Comparison of ENCODE assay signal across 8 cellular contexts in the genomic region with DNA sequence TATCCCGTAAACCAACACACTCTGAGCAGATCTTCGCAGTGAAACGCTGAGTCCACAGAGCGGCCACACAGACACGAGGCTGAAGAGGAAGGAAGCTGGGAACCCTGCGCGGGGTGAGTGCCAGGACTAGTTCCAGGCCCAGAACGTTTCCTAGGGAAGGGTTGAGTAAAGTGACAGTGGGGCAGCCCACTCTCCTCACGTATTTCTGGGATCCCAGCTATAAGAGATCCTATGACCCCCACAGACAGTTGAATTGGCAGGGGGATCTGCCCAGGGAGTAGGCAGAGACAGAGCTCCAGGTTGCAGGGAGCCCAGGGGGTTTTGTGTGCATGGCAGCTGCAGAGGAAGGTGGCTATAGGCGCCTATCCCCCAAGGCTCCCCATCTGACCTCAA. TPM values are rescaled to one million over a fixed set of nuclear protein-coding genes. Genes with fewer than 3 reads are reported as not detected.
DNase-seq lines count a peak whose midpoint lies in the region; ATAC-seq, FAIRE-seq and TF ChIP-seq lines count a peak whose summit lies in the region.

No MANE protein-coding gene starts in this region.

- TF ChIP-seq RAD21 in IMR-90 (IDR thresholded peaks at IDR 0.05; ENCODE audit: low read length), result no peak

- DNase-seq in G401 (ENCODE audit: low spot score) (peak; percentile 79), IMR-90 (peak; percentile 7), cardiac septum (ENCODE audit: low spot score) (peak; percentile 84), osteoblast (ENCODE audit: insufficient read length, low spot score, missing footprints) (no peak), HTR-8/SVneo (ENCODE audit: insufficient read length, low spot score) (no peak), NAMALWA (ENCODE audit: low spot score) (no peak)

- H3K9me1 ChIP-seq in IMR-90 (ENCODE audit: insufficient read depth, low read length), result peaks cover 4% of the 10 kb centered on the region; the same call in 1 of the 2 replicates

- peaks cover 0 to 6% of the 10 kb centered on the region in 2 experiments; a peak in 1 of 4 replicates for H3K79me1 ChIP-seq in IMR-90 (ENCODE audit: low read depth in 1 of 2, low read length in 2 of 2)

- FAIRE-seq in HTR-8/SVneo (lab: Jason Lieb, UNC), result no peak

- in situ Hi-C loops in G401 (cut with HindIII; ENCODE audit: low sequenced_read_pairs), result no loop called here
- in situ Hi-C loops in IMR-90 (cut with MboI; ENCODE audit: low sequenced_read_pairs), result loop anchor here (10.0 kb wide), 1 partner anchor 175 kb away; no protein-coding TSS in a partner anchor

- no peak overlapping the region for H3K18ac ChIP-seq in IMR-90 (ENCODE audit: low read depth, low read length)

- TF ChIP-seq POLR2A in IMR-90 (IDR thresholded peaks at IDR 0.05; ENCODE audit: low read depth, low read length), result no peak

- H3K4ac ChIP-seq in IMR-90 (ENCODE audit: low read depth, low read length), result peak overlapping the region; percentile 85

- CTCF ChIA-PET in IMR-90 (lab: Yijun Ruan, JAX), result interaction anchor here (0.5 to 3.3 kb wide), 10 partner anchors 10 to 214 kb away, joined by 3 to 22 read pairs (median 4); a partner anchor contains a TSS

- H3K36me3 ChIP-seq in IMR-90 (ENCODE audit: control insufficient read depth, insufficient read depth, low read length), result no peaks in the 10 kb centered on the region
- no peaks in the 10 kb centered on the region for H3K36me3 ChIP-seq in osteoblast (ENCODE audit: insufficient read depth, low read length)

- H3K4me3 ChIP-seq in IMR-90 (ENCODE audit: insufficient read depth, low read depth, low read length) (peak overlapping the region; percentile 47), osteoblast (ENCODE audit: insufficient read depth, low read length) (peak overlapping the region; percentile 81)

- TF ChIP-seq CTCF in IMR-90 (conservative IDR thresholded peaks at IDR 0.05; ENCODE audit: low read depth, low read length), result no peak
- no peak for TF ChIP-seq CTCF in osteoblast (IDR thresholded peaks at IDR 0.05; ENCODE audit: extremely low read depth, low read depth, low read length)

- H3K9me3 ChIP-seq in IMR-90 (ENCODE audit: control insufficient read depth, insufficient read depth, low read length), result no peaks in the 10 kb centered on the region
- no peaks in the 10 kb centered on the region for H3K9me3 ChIP-seq in osteoblast (ENCODE audit: low read depth, low read length)

- peak overlapping the region; percentile 56 for H4K5ac ChIP-seq in IMR-90 (ENCODE audit: low read depth, low read length)

- H3K79me2 ChIP-seq in osteoblast (ENCODE audit: insufficient read depth, low read length), result no peaks in the 10 kb centered on the region

- H2BK20ac ChIP-seq in IMR-90 (ENCODE audit: low read depth, low read length), result no peak overlapping the region

- H3K4me2 ChIP-seq in IMR-90 (ENCODE audit: low read depth, low read length) (peak overlapping the region; percentile 75), osteoblast (ENCODE audit: insufficient read depth, low read length) (peak overlapping the region; percentile 80)

- intact Hi-C loops in IMR-90 (cut with micrococcal nuclease) (loop anchor here (1.0 to 5.0 kb wide), 3 partner anchors 48 to 215 kb away; no protein-coding TSS in a partner anchor), cardiac septum (cut with DNase I) (loop anchor here (2.0 to 10.0 kb wide), 3 partner anchors 51 to 215 kb away; a partner anchor contains a TSS)

- no peaks in the 10 kb centered on the region for H3K27me3 Mint-ChIP-seq in activated naive CD8-positive, alpha-beta T cell

- H3K4me3 Mint-ChIP-seq in activated naive CD8-positive, alpha-beta T cell, result peak overlapping the region; percentile 90

- peak; percentile 27 for ATAC-seq in GM21447 (IDR thresholded peaks at IDR 0.05; ENCODE audit: unreplicated experiment)
- ATAC-seq in IMR-90 (ENCODE audit: low read depth), result peak; percentile 25

- H3K27ac ChIP-seq in IMR-90 (ENCODE audit: insufficient read depth, low read length) (peak overlapping the region; percentile 37), osteoblast (ENCODE audit: low read depth, low read length) (peak overlapping the region; percentile 73)

- H3K4me1 ChIP-seq in IMR-90 (ENCODE audit: control insufficient read depth, insufficient read depth, low read length) (peaks cover 9% of the 10 kb centered on the region; the same call in 1 of the 2 replicates), osteoblast (ENCODE audit: insufficient read depth, low read length) (peaks cover 21% of the 10 kb centered on the region)

- no peak overlapping the region for H2BK15ac ChIP-seq in IMR-90 (ENCODE audit: low read depth, low read length)

- no peaks in the 10 kb centered on the region for H3K36me3 Mint-ChIP-seq in activated naive CD8-positive, alpha-beta T cell

- H3K27me3 ChIP-seq in IMR-90 (ENCODE audit: control insufficient read depth, insufficient read depth, low read length), result no peaks in the 10 kb centered on the region
- no peaks in the 10 kb centered on the region for H3K27me3 ChIP-seq in osteoblast (ENCODE audit: insufficient read depth, low read length)

- POLR2A ChIA-PET in IMR-90 (lab: Charles Lee; ENCODE audit: unreplicated experiment), result no interaction called here

- H2BK120ac ChIP-seq in IMR-90 (ENCODE audit: low read depth, low read length), result no peak overlapping the region

- H3K14ac ChIP-seq in IMR-90 (replicated peaks; ENCODE audit: low read depth, low read length), result peak overlapping the region; percentile 81; the same call in 1 of the 2 replicates

- H4K20me1 ChIP-seq in IMR-90 (ENCODE audit: insufficient read depth, low read length) (no peaks in the 10 kb centered on the region), osteoblast (ENCODE audit: insufficient read depth, low read length) (no peaks in the 10 kb centered on the region)

- H2AK9ac ChIP-seq in IMR-90 (replicated peaks; ENCODE audit: low read depth, low read length, poor library complexity), result peak overlapping the region; percentile 56

- H4K8ac ChIP-seq in IMR-90 (ENCODE audit: low read depth in 2 of 2, low read length in 2 of 2), result peak overlapping the region; percentile 18 to 96

- H2AFZ ChIP-seq in IMR-90 (replicated peaks; ENCODE audit: low read length, poor library complexity), result peak overlapping the region; percentile 96
- H2AFZ ChIP-seq in osteoblast (ENCODE audit: low read length), result peak overlapping the region; percentile 90

- H2AK5ac ChIP-seq in IMR-90 (ENCODE audit: low read depth, low read length), result no peak overlapping the region

- peak overlapping the region; percentile 40; the same call in 1 of the 2 replicates for H3K56ac ChIP-seq in IMR-90 (ENCODE audit: extremely low read depth, insufficient read depth, low read length)

- no CpG with 5 or more reads among the region's 10 CpGs for WGBS in IMR-90 (ENCODE audit: extremely low coverage in 2 of 2, insufficient read length in 1 of 2), 2 experiments

- peak overlapping the region; percentile 73 for H3K9ac ChIP-seq in IMR-90 (ENCODE audit: low read depth, low read length)

- H4K91ac ChIP-seq in IMR-90 (ENCODE audit: insufficient read depth, low read depth, low read length), result peak overlapping the region; percentile 74; the same call in 1 of the 2 replicates

- H2BK5ac ChIP-seq in IMR-90 (ENCODE audit: low read depth, low read length, poor library complexity, severe bottlenecking), result peak overlapping the region; percentile 49

- dilution Hi-C loops in IMR-90 (cut with HindIII; ENCODE audit: low sequenced_read_pairs, unreplicated experiment), result no loop called here

- peaks cover 17% of the 10 kb centered on the region for H3K4me1 Mint-ChIP-seq in activated naive CD8-positive, alpha-beta T cell (ENCODE audit: low read depth)

- no TSS peak for BruUV-seq in IMR-90 (replicated peaks; lab: Mats Ljungman, UMichigan)

- no peaks in the 10 kb centered on the region for H3K9me3 Mint-ChIP-seq in activated naive CD8-positive, alpha-beta T cell (ENCODE audit: low read depth)

- H3K23ac ChIP-seq in IMR-90 (ENCODE audit: low read depth, low read length), result peak overlapping the region; percentile 49

- peak overlapping the region; percentile 94 for H3K27ac Mint-ChIP-seq in activated naive CD8-positive, alpha-beta T cell

TF ChIP-seq in IMR-90, 13 proteins besides CTCF, POLR2A, EP300 and RAD21:
- TF ChIP-seq RCOR1 (IDR thresholded peaks at IDR 0.05; ENCODE audit: insufficient replicate concordance, low read length) (no peak), FOS (IDR thresholded peaks at IDR 0.05; ENCODE audit: low read depth, low read length) (no peak)
- TF ChIP-seq, protein P1, sequence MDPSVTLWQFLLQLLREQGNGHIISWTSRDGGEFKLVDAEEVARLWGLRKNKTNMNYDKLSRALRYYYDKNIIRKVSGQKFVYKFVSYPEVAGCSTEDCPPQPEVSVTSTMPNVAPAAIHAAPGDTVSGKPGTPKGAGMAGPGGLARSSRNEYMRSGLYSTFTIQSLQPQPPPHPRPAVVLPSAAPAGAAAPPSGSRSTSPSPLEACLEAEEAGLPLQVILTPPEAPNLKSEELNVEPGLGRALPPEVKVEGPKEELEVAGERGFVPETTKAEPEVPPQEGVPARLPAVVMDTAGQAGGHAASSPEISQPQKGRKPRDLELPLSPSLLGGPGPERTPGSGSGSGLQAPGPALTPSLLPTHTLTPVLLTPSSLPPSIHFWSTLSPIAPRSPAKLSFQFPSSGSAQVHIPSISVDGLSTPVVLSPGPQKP (IDR thresholded peaks at IDR 0.05; ENCODE audit: borderline replicate concordance, low read depth, low read length), result no peak

RNA-seq across cellular contexts. Expression of a gene that starts 51.1 kb away (rescaled TPM):
- total RNA-seq in G401 (2014; rRNA removed; shearing (Covaris generic)), result 20.8 and 31.3 TPM in 2 replicates
- total RNA-seq in IMR-90 (2012; rRNA removed) (41.9 and 60.4 TPM in 2 replicates), cardiac septum (18.0 TPM), osteoblast (35.8 and 37.4 TPM in 2 replicates)
- 16.0 and 16.7 TPM in 2 replicates for polyA plus RNA-seq in IMR-90 (2012; rRNA removed)
- 2.1 and 5.9 TPM in 2 replicates for polyA plus RNA-seq in IMR-90 (2012; cell fraction: cytosol; rRNA removed)
- polyA plus RNA-seq in IMR-90 (2012; cell fraction: nucleus; rRNA removed; ENCODE audit: low replicate concordance), result 2.7 and 5.9 TPM in 2 replicates

Comparison
In these comparisons a context has a peak if more than half of its experiments do, and no peak if none do; other contexts are left out.
1. DNase-seq: peak in G401 (single experiment), IMR-90 (single experiment) and cardiac septum (single experiment); none in osteoblast (single experiment), HTR-8/SVneo (single experiment) and NAMALWA (single experiment).